In genomic region chr3:136974670-136975069, GRCh38 we compare ENCODE assay signal across 24 cellular contexts. TPM values are rescaled to one million over a fixed set of nuclear protein-coding genes. Genes with fewer than 3 reads are reported as not detected.
"Had no signal": no experiment of that assay in that cellular context is flagged by ENCODE, and none has a peak within 500 bp of the region (broad histone marks: within the 10 kb centered on the region; RNA-seq: fewer than 3 reads in every experiment).

No MANE protein-coding gene starts in this region.

- H3K4me3 ChIP-seq: ascending aorta, PC-9 had no signal

- H3K27ac ChIP-seq: ascending aorta, KMS-11, PC-9 had no signal

- ATAC-seq: activated CD8-positive, alpha-beta T cell treated with anti-CD3 and anti-CD28 coated beads, Interleukin-2, amount 10 ng/mL, durations not matched to agents 7 days and 5 days; Right ventricle myocardium inferior had no signal

- DNase-seq: activated CD4-positive, alpha-beta T cell treated with anti-CD3 and anti-CD28 coated beads, Interleukin-2, amount 10 ng/mL, durations not matched to agents 7 days and 5 days; activated CD4-positive, alpha-beta T cell treated with anti-CD3 and anti-CD28 coated beads, Interleukin-2, amount 50 U/mL, for 48 hours; activated CD8-positive, alpha-beta T cell treated with anti-CD3 and anti-CD28 coated beads, Interleukin-2, amount 10 ng/mL, durations not matched to agents 7 days and 5 days; activated gamma-delta T cell; activated naive CD4-positive, alpha-beta T cell treated with Interleukin-2 at 50 U/mL for 16 hours; activated naive CD8-positive, alpha-beta T cell treated with anti-CD3 and anti-CD28 coated beads, Interleukin-2, amount 10 ng/mL, durations not matched to agents 7 days and 5 days; activated T-cell treated with anti-CD3 and anti-CD28 coated beads, Interleukin-2, amount 50 U/mL, for 24 hours; amygdala; NCI-H1105 treated with DMSO at 0.1 percent for 48 hours; NCI-H1436; NCI-H1694; NCI-H2029; NCI-H345; NCI-H524 treated with DMSO at 0.1 percent for 48 hours; NK-92 treated with Interleukin-12 subunit alpha and Interleukin-12 subunit beta, amount 100 ng/mL, for 24 hours; PC-9; SIG-M5; T1000 had no signal

- H3K4me1 ChIP-seq: ascending aorta had no signal

- H3K4me2 ChIP-seq: KMS-11, PC-9 had no signal

- H3K27me3 Mint-ChIP-seq: activated CD4-positive, alpha-beta T cell treated with anti-CD3 and anti-CD28 coated beads, Interleukin-2, amount 10 ng/mL, durations not matched to agents 7 days and 5 days; activated naive CD4-positive, alpha-beta T cell treated with anti-CD3 and anti-CD28 coated beads, Interleukin-2, amount 50 U/mL, for 24 hours; activated naive CD8-positive, alpha-beta T cell treated with anti-CD3 and anti-CD28 coated beads, Interleukin-2, amount 10 ng/mL, durations not matched to agents 7 days and 5 days; activated T-cell treated with anti-CD3 and anti-CD28 coated beads, Interleukin-2, amount 50 U/mL, for 24 hours had no signal

- H3K9ac ChIP-seq: KMS-11 had no signal

- H3K4me3 Mint-ChIP-seq: activated CD4-positive, alpha-beta T cell treated with anti-CD3 and anti-CD28 coated beads, Interleukin-2, amount 10 ng/mL, durations not matched to agents 7 days and 5 days; activated CD8-positive, alpha-beta T cell treated with anti-CD3 and anti-CD28 coated beads, Interleukin-2, amount 10 ng/mL, durations not matched to agents 7 days and 5 days; activated naive CD4-positive, alpha-beta T cell treated with anti-CD3 and anti-CD28 coated beads, Interleukin-2, amount 50 U/mL, for 24 hours; activated naive CD8-positive, alpha-beta T cell treated with anti-CD3 and anti-CD28 coated beads, Interleukin-2, amount 10 ng/mL, durations not matched to agents 7 days and 5 days; activated T-cell treated with anti-CD3 and anti-CD28 coated beads, Interleukin-2, amount 50 U/mL, for 24 hours had no signal

- H3K4me1 Mint-ChIP-seq: activated CD4-positive, alpha-beta T cell treated with anti-CD3 and anti-CD28 coated beads, Interleukin-2, amount 10 ng/mL, durations not matched to agents 7 days and 5 days; activated naive CD4-positive, alpha-beta T cell treated with anti-CD3 and anti-CD28 coated beads, Interleukin-2, amount 50 U/mL, for 24 hours; activated naive CD8-positive, alpha-beta T cell treated with anti-CD3 and anti-CD28 coated beads, Interleukin-2, amount 10 ng/mL, durations not matched to agents 7 days and 5 days had no signal

- H2AFZ ChIP-seq: PC-9 had no signal

- H3K27ac Mint-ChIP-seq: activated CD4-positive, alpha-beta T cell treated with anti-CD3 and anti-CD28 coated beads, Interleukin-2, amount 10 ng/mL, durations not matched to agents 7 days and 5 days; activated CD8-positive, alpha-beta T cell treated with anti-CD3 and anti-CD28 coated beads, Interleukin-2, amount 10 ng/mL, durations not matched to agents 7 days and 5 days; activated naive CD4-positive, alpha-beta T cell treated with anti-CD3 and anti-CD28 coated beads, Interleukin-2, amount 50 U/mL, for 24 hours; activated naive CD8-positive, alpha-beta T cell treated with anti-CD3 and anti-CD28 coated beads, Interleukin-2, amount 10 ng/mL, durations not matched to agents 7 days and 5 days; activated T-cell treated with anti-CD3 and anti-CD28 coated beads, Interleukin-2, amount 50 U/mL, for 24 hours; activated T-helper 2 cell treated with anti-CD3 and anti-CD28 coated beads, Interferon-gamma antibody, Interleukin-2, Interleukin-4, amounts not matched to agents 10 μg/mL and 5 μg/mL and 100 μg/mL, durations not matched to agents 14 hours and 24 hours and 36 hours had no signal

- H3K36me3 ChIP-seq: ascending aorta had no signal

- FAIRE-seq: RCC 7860 had no signal

- H3K27me3 ChIP-seq: ascending aorta had no signal

RNA-seq across cellular contexts. Expression of gene IL20RB, which starts 16.9 kb away (rescaled TPM):
- total RNA-seq: ascending aorta had no signal
